ENCODE assay signal across 10 cellular contexts in the genomic region with DNA sequence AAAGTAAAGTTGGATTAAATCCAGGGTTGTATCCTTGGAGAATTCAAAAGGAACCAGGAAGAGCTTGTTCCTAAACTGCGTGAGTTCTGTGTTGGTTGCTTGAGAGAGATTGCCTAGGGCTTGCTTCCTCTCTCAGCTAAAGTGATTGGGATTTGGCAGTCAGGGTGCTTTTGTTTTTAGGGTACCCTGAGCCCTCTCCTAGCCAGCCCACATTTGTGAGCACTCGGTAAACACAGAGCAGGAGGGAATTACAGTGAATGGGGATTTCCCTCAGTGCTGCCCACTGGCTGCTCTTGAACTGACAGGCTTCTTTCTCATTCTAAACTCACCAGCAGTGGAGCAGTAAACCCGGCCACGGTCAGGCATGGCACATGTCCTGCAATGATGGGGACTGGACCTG.
DNase-seq lines count a peak whose midpoint lies in the region; ATAC-seq and TF ChIP-seq lines count a peak whose summit lies in the region.
"Had no signal": no experiment of that assay in that cellular context is flagged by ENCODE, and none has a peak within 500 bp of the region (broad histone marks: within the 10 kb centered on the region; RNA-seq: fewer than 3 reads in every experiment).

No MANE protein-coding gene starts in this region.

- no peaks in the 10 kb centered on the region for H3K27me3 ChIP-seq in SK-N-SH (ENCODE audit: insufficient read depth)
- H3K27me3 ChIP-seq in fibroblast of lung (ENCODE audit: control insufficient read depth, insufficient read depth, low read length), result no peaks in the 10 kb centered on the region
- no peaks in the 10 kb centered on the region for H3K27me3 ChIP-seq in neural progenitor cell

- DNase-seq in GM10248 (ENCODE audit: extremely low spot score), result peak; percentile 33
- no peak for DNase-seq in SK-N-SH
- no peak for DNase-seq in fibroblast of lung (ENCODE audit: low read depth in 2 of 2)
- peak; percentile 56 for DNase-seq in neural progenitor cell (ENCODE audit: low spot score)
- DNase-seq in cerebellar nuclear complex (lab: John Stamatoyannopoulos, UW), result no peak
- DNase-seq in NCI-H446 treated with DMSO at 0.1 percent for 48 hours (lab: John Stamatoyannopoulos, UW), result no peak
- DNase-seq: NCI-H1694 had no signal

- H3K4me3 Mint-ChIP-seq in neural progenitor cell, result no peak overlapping the region
- H3K4me3 Mint-ChIP-seq: activated T-helper 17 cell treated with anti-CD3 and anti-CD28 coated beads, Interleukin-2, amount 50 U/mL, for 72 hours had no signal

- no peaks in the 10 kb centered on the region for H3K9me2 ChIP-seq in SK-N-SH

- peaks cover 7% of the 10 kb centered on the region for H3K36me3 Mint-ChIP-seq in neural progenitor cell

- no peak overlapping the region for H2AFZ ChIP-seq in SK-N-SH (ENCODE audit: low read depth)
- no peak overlapping the region for H2AFZ ChIP-seq in fibroblast of lung (ENCODE audit: low read length)
- H2AFZ ChIP-seq in neural progenitor cell (replicated peaks), result no peak overlapping the region

- POLR2A ChIA-PET in GM10248 (lab: Yijun Ruan, JAX) (no interaction called here), SK-N-SH (lab: Yijun Ruan, JAX) (no interaction called here)

- H4K20me1 ChIP-seq in SK-N-SH (ENCODE audit: insufficient read depth) (no peaks in the 10 kb centered on the region), fibroblast of lung (ENCODE audit: control insufficient read depth, extremely low read depth, insufficient read depth, low read length) (no peaks in the 10 kb centered on the region), neural progenitor cell (ENCODE audit: low read depth) (peaks cover 12% of the 10 kb centered on the region)

- no peaks in the 10 kb centered on the region for H3K79me2 ChIP-seq in SK-N-SH (ENCODE audit: insufficient read depth)
- H3K79me2 ChIP-seq in fibroblast of lung (ENCODE audit: control insufficient read depth, insufficient read depth, low read length), result no peaks in the 10 kb centered on the region
- no peaks in the 10 kb centered on the region for H3K79me2 ChIP-seq in neural progenitor cell (ENCODE audit: low read depth)

- ATAC-seq in GM21825 (IDR thresholded peaks at IDR 0.05; ENCODE audit: unreplicated experiment), result no peak
- ATAC-seq in GM18870 (IDR thresholded peaks at IDR 0.05; ENCODE audit: unreplicated experiment), result no peak
- ATAC-seq: activated T-helper 17 cell treated with anti-CD3 and anti-CD28 coated beads, Interleukin-2, amount 50 U/mL, for 72 hours had no signal

- TF ChIP-seq EP300 in SK-N-SH (IDR thresholded peaks at IDR 0.05; ENCODE audit: borderline replicate concordance in 1 of 2, low read depth in 1 of 2, low read length in 1 of 2), result no peak

- H3K9me3 ChIP-seq in SK-N-SH (no peaks in the 10 kb centered on the region), fibroblast of lung (ENCODE audit: control insufficient read depth, insufficient read depth, low read depth, low read length) (no peaks in the 10 kb centered on the region), neural progenitor cell (ENCODE audit: low read depth) (no peaks in the 10 kb centered on the region)

- H3K36me3 ChIP-seq in SK-N-SH (replicated peaks in 1 of 2; ENCODE audit: control insufficient read depth in 1 of 2, insufficient read depth in 2 of 2, low read length in 1 of 2) (peaks cover 3 to 5% of the 10 kb centered on the region in 2 experiments), fibroblast of lung (ENCODE audit: control insufficient read depth, insufficient read depth, low read length) (peaks cover 2% of the 10 kb centered on the region), neural progenitor cell (no peaks in the 10 kb centered on the region)

- H3K4me3 ChIP-seq in SK-N-SH (ENCODE audit: low read depth in 2 of 2, low read length in 1 of 2) (no peak overlapping the region), fibroblast of lung (replicated peaks in 1 of 4; ENCODE audit: control extremely low read depth in 1 of 4, insufficient read depth in 1 of 4, low read depth in 3 of 4, low read length in 4 of 4) (no peak overlapping the region), neural progenitor cell (no peak overlapping the region)

- no peak overlapping the region for H3K27ac ChIP-seq in SK-N-SH (ENCODE audit: low read depth in 2 of 2, low read length in 1 of 2)
- H3K27ac ChIP-seq in fibroblast of lung (ENCODE audit: insufficient read depth, low read length), result no peak overlapping the region
- H3K27ac ChIP-seq in neural progenitor cell, result peak overlapping the region; percentile 47

- H3K4me1 ChIP-seq in SK-N-SH (ENCODE audit: control insufficient read depth in 1 of 2, insufficient read depth in 2 of 2, low read depth in 1 of 2, low read length in 1 of 2), result peaks cover 5 to 24% of the 10 kb centered on the region in 2 experiments; a peak in 3 of 4 replicates
- peaks cover 1% of the 10 kb centered on the region for H3K4me1 ChIP-seq in fibroblast of lung (ENCODE audit: control insufficient read depth, extremely low read depth, insufficient read depth, low read length)
- peaks cover 8% of the 10 kb centered on the region for H3K4me1 ChIP-seq in neural progenitor cell

- H3K4me2 ChIP-seq in SK-N-SH (peak overlapping the region; percentile 25; the same call in 1 of the 2 replicates), fibroblast of lung (ENCODE audit: extremely low read depth, insufficient read depth, low read length) (peak overlapping the region; percentile 25), neural progenitor cell (peak overlapping the region; percentile 40)

- H3K27me3 Mint-ChIP-seq in neural progenitor cell (ENCODE audit: insufficient read depth, low read depth), result peaks cover 3% of the 10 kb centered on the region

- H3K27ac Mint-ChIP-seq in neural progenitor cell, result no peak overlapping the region
- H3K27ac Mint-ChIP-seq: activated T-helper 17 cell treated with anti-CD3 and anti-CD28 coated beads, Interleukin-2, amount 50 U/mL, for 72 hours had no signal

- H3K4me1 Mint-ChIP-seq in neural progenitor cell, result peaks cover 6% of the 10 kb centered on the region
- H3K4me1 Mint-ChIP-seq: activated T-helper 17 cell treated with anti-CD3 and anti-CD28 coated beads, Interleukin-2, amount 50 U/mL, for 72 hours had no signal

- CTCF ChIA-PET in GM10248 (lab: Yijun Ruan, JAX) (interaction anchor here (1.6 kb wide), 1 partner anchor 13 kb away, joined by 6 read pairs; no protein-coding TSS in a partner anchor), SK-N-SH (lab: Yijun Ruan, JAX) (interaction anchor here (1.1 kb wide), 1 partner anchor 40 kb away, joined by 3 read pairs; no protein-coding TSS in a partner anchor)

- TF ChIP-seq RAD21 in SK-N-SH (IDR thresholded peaks at IDR 0.05; ENCODE audit: low read length), result no peak

- no peak for TF ChIP-seq CTCF in GM10248 (IDR thresholded peaks at IDR 0.05; ENCODE audit: control extremely low read depth, extremely low read depth, low read depth, missing control alignments)
- no peak for TF ChIP-seq CTCF in SK-N-SH (IDR thresholded peaks at IDR 0.05)
- TF ChIP-seq CTCF in fibroblast of lung (conservative IDR thresholded peaks at IDR 0.05 in 1 of 2, IDR thresholded peaks at IDR 0.05 in 1 of 2; ENCODE audit: low read depth in 1 of 2, low read length in 2 of 2), result peak in 1 of 2 donors; percentile 22
- TF ChIP-seq CTCF in neural progenitor cell (IDR thresholded peaks at IDR 0.05), result no peak

- H3K9ac ChIP-seq in SK-N-SH, result no peak overlapping the region
- no peak overlapping the region for H3K9ac ChIP-seq in fibroblast of lung (ENCODE audit: insufficient read depth, low read length)
- no peak overlapping the region for H3K9ac ChIP-seq in neural progenitor cell

- 53% methylated on average over 4 of the region's 4 CpGs for WGBS in SK-N-SH (ENCODE audit: low lambda C conversion rate)

- H3F3A ChIP-seq in SK-N-SH (replicated peaks; ENCODE audit: insufficient read depth) (no peaks in the 10 kb centered on the region), neural progenitor cell (ENCODE audit: low read depth) (peaks cover 11% of the 10 kb centered on the region)

- peaks cover 7% of the 10 kb centered on the region for H3K9me3 Mint-ChIP-seq in neural progenitor cell
- H3K9me3 Mint-ChIP-seq: activated T-helper 17 cell treated with anti-CD3 and anti-CD28 coated beads, Interleukin-2, amount 50 U/mL, for 72 hours had no signal

TF ChIP-seq in SK-N-SH, 30 proteins besides CTCF, POLR2A, EP300 and RAD21:
- TF ChIP-seq, protein P1, sequence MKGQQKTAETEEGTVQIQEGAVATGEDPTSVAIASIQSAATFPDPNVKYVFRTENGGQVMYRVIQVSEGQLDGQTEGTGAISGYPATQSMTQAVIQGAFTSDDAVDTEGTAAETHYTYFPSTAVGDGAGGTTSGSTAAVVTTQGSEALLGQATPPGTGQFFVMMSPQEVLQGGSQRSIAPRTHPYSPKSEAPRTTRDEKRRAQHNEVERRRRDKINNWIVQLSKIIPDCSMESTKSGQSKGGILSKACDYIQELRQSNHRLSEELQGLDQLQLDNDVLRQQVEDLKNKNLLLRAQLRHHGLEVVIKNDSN (IDR thresholded peaks at IDR 0.05; ENCODE audit: borderline replicate concordance, low read depth), result no peak
- TF ChIP-seq MEF2A (IDR thresholded peaks at IDR 0.05; ENCODE audit: borderline replicate concordance, low read depth), result no peak
- no peak for TF ChIP-seq NFIC (IDR thresholded peaks at IDR 0.05; ENCODE audit: borderline replicate concordance)
- no peak for TF ChIP-seq CHD2 (IDR thresholded peaks at IDR 0.05; ENCODE audit: low read length, partially characterized antibody)
- TF ChIP-seq USF2 (IDR thresholded peaks at IDR 0.05; ENCODE audit: borderline replicate concordance, low read depth, low read length), result no peak
- TF ChIP-seq FOSL2 (IDR thresholded peaks at IDR 0.05; ENCODE audit: borderline replicate concordance, low read depth), result no peak
- no peak for TF ChIP-seq POLR2AphosphoS5 (IDR thresholded peaks at IDR 0.05; ENCODE audit: low read depth, low read length)
- no peak for TF ChIP-seq GATA2 (CRISPR knock-in tag; IDR thresholded peaks at IDR 0.05)
- TF ChIP-seq FOXJ3 (CRISPR knock-in tag; IDR thresholded peaks at IDR 0.05), result no peak
- TF ChIP-seq ELF1 (IDR thresholded peaks at IDR 0.05), result no peak

Comparison
In these comparisons a context has a peak if more than half of its experiments do, and no peak if none do; other contexts are left out.
1. DNase-seq: peak in GM10248 (single experiment) and neural progenitor cell (single experiment); none in SK-N-SH (single experiment), fibroblast of lung (0 of 2), cerebellar nuclear complex (0 of 2) and NCI-H446 treated with DMSO at 0.1 percent for 48 hours (single experiment).
2. Peak in every context shown above with its lines, with median percentiles within 50 percentile points of each other: H3K4me2 ChIP-seq.